1 cellular context compared by ENCODE assay signal in genomic region chr7:117014673-117015133, GRCh38.
TF ChIP-seq lines count a peak whose summit lies in the region.

No MANE protein-coding gene starts in this region.

TF ChIP-seq in K562, 482 proteins besides CTCF, POLR2A, EP300 and RAD21 (continued from another document and continues in another):
- TF ChIP-seq TFAP4 (CRISPR knock-in tag; IDR thresholded peaks at IDR 0.05; ENCODE audit: borderline replicate concordance): peak; percentile 82; the same call in 1 of the 2 replicates
- TF ChIP-seq, protein P1, sequence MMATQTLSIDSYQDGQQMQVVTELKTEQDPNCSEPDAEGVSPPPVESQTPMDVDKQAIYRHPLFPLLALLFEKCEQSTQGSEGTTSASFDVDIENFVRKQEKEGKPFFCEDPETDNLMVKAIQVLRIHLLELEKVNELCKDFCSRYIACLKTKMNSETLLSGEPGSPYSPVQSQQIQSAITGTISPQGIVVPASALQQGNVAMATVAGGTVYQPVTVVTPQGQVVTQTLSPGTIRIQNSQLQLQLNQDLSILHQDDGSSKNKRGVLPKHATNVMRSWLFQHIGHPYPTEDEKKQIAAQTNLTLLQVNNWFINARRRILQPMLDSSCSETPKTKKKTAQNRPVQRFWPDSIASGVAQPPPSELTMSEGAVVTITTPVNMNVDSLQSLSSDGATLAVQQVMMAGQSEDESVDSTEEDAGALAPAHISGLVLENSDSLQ (IDR thresholded peaks at IDR 0.05): peak; percentile 56
- TF ChIP-seq HDAC1 (IDR thresholded peaks at IDR 0.05): peak in 1 of 2 experiments; percentile 67; a peak in 3 of 4 replicates
- no peak; the same call in 1 of the 2 replicates for TF ChIP-seq ZNF41 (CRISPR knock-in tag; conservative IDR thresholded peaks at IDR 0.05)
- peak; percentile 88 for TF ChIP-seq CBFA2T3 (IDR thresholded peaks at IDR 0.05)
- TF ChIP-seq FOXK1 (CRISPR knock-in tag; IDR thresholded peaks at IDR 0.05; ENCODE audit: borderline replicate concordance): no peak
- peak; percentile 98 for TF ChIP-seq MITF (IDR thresholded peaks at IDR 0.05)
- TF ChIP-seq FOXA3 (CRISPR knock-in tag; conservative IDR thresholded peaks at IDR 0.05 in 1 of 2, IDR thresholded peaks at IDR 0.05 in 1 of 2): no peak
- 0 out of 2 replicates have a peak, but pooled peaks have one; percentile 53 for TF ChIP-seq MEF2A (IDR thresholded peaks at IDR 0.05; ENCODE audit: control insufficient read depth, low read depth, low read length)
- peak; percentile 43 for TF ChIP-seq SAP30 (IDR thresholded peaks at IDR 0.05; ENCODE audit: borderline replicate concordance, insufficient read depth, low read depth, low read length, poor library complexity, severe bottlenecking)
- no peak for TF ChIP-seq ZNF586 (CRISPR knock-in tag; conservative IDR thresholded peaks at IDR 0.05)
- TF ChIP-seq ATF7 (IDR thresholded peaks at IDR 0.05): 0 out of 2 replicates have a peak, but pooled peaks have one; percentile 31
- TF ChIP-seq POLR2G (IDR thresholded peaks at IDR 0.05; ENCODE audit: low read depth, low read length): peak; percentile 70
- no peak for TF ChIP-seq COPS2 (conservative IDR thresholded peaks at IDR 0.05)
- peak; percentile 76 for TF ChIP-seq TAL1 (IDR thresholded peaks at IDR 0.05)
- TF ChIP-seq SREBF2 (CRISPR knock-in tag; IDR thresholded peaks at IDR 0.05): no peak
- no peak for TF ChIP-seq ETV5 (CRISPR knock-in tag; IDR thresholded peaks at IDR 0.05; ENCODE audit: low read depth)
- TF ChIP-seq ZSCAN32 (CRISPR knock-in tag; IDR thresholded peaks at IDR 0.05): no peak
- TF ChIP-seq TFE3 (CRISPR knock-in tag; IDR thresholded peaks at IDR 0.05): peak; percentile 30; the same call in 1 of the 2 replicates
- peak in 1 of 2 experiments; percentile 38; a peak in 2 of 4 replicates for TF ChIP-seq TRIM24 (IDR thresholded peaks at IDR 0.05)
- TF ChIP-seq ILF3 (IDR thresholded peaks at IDR 0.05; ENCODE audit: borderline replicate concordance): no peak
- TF ChIP-seq GTF2A2 (tag; IDR thresholded peaks at IDR 0.05): no peak
- peak; percentile 91 for TF ChIP-seq DPF2 (IDR thresholded peaks at IDR 0.05)
- peak; percentile 86 for TF ChIP-seq NBN (IDR thresholded peaks at IDR 0.05; ENCODE audit: low read depth)
- peak; percentile 88 for TF ChIP-seq SPI1 (IDR thresholded peaks at IDR 0.05; ENCODE audit: borderline replicate concordance, low read depth, low read length)
- peak; percentile 71; the same call in 1 of the 2 replicates for TF ChIP-seq BCOR (IDR thresholded peaks at IDR 0.05)
- TF ChIP-seq ZC3H11A (IDR thresholded peaks at IDR 0.05; ENCODE audit: low read depth, low read length): no peak
- no peak for TF ChIP-seq NR0B1 (IDR thresholded peaks at IDR 0.05; ENCODE audit: partially characterized antibody)
- no peak for TF ChIP-seq XRCC4 (IDR thresholded peaks at IDR 0.05; ENCODE audit: extremely low read depth, insufficient read depth, insufficient read length)
- peak; percentile 90 to 97 for TF ChIP-seq MNT (conservative IDR thresholded peaks at IDR 0.05)
- no peak for TF ChIP-seq CLOCK (CRISPR knock-in tag; IDR thresholded peaks at IDR 0.05; ENCODE audit: borderline replicate concordance)
- TF ChIP-seq ZNF324 (CRISPR knock-in tag; IDR thresholded peaks at IDR 0.05): no peak
- TF ChIP-seq ZNF398 (CRISPR knock-in tag; IDR thresholded peaks at IDR 0.05): no peak
- peak; percentile 90 for TF ChIP-seq RAD51 (IDR thresholded peaks at IDR 0.05; ENCODE audit: borderline replicate concordance, low read depth)
- no peak for TF ChIP-seq HNRNPUL1 (IDR thresholded peaks at IDR 0.05; ENCODE audit: low read length)
- 0 out of 2 replicates have a peak, but pooled peaks have one; percentile 11 for TF ChIP-seq GATAD2A (IDR thresholded peaks at IDR 0.05)
- TF ChIP-seq RNF2 (IDR thresholded peaks at IDR 0.05): peak; percentile 78
- TF ChIP-seq SMAD4 (CRISPR knock-in tag; conservative IDR thresholded peaks at IDR 0.05): peak; percentile 50
- TF ChIP-seq MTA3 (IDR thresholded peaks at IDR 0.05; ENCODE audit: borderline replicate concordance): peak; percentile 25; the same call in 1 of the 2 replicates
- TF ChIP-seq LEF1 (IDR thresholded peaks at IDR 0.05): peak; percentile 94
- TF ChIP-seq HLTF (IDR thresholded peaks at IDR 0.05): no peak
- TF ChIP-seq ZBTB17 (CRISPR knock-in tag; IDR thresholded peaks at IDR 0.05): peak; percentile 39; the same call in 1 of the 2 replicates
- peak; percentile 85; the same call in 1 of the 2 replicates for TF ChIP-seq ZNF395 (CRISPR knock-in tag; IDR thresholded peaks at IDR 0.05)
- TF ChIP-seq NFIC (IDR thresholded peaks at IDR 0.05): peak; percentile 33; the same call in 1 of the 2 replicates
- TF ChIP-seq KLF6 (CRISPR knock-in tag; IDR thresholded peaks at IDR 0.05; ENCODE audit: borderline replicate concordance): peak; percentile 33; the same call in 1 of the 2 replicates
- TF ChIP-seq TOE1 (IDR thresholded peaks at IDR 0.05; ENCODE audit: borderline replicate concordance): peak; percentile 78
- TF ChIP-seq TOE1 (CRISPR knock-in tag; IDR thresholded peaks at IDR 0.05; ENCODE audit: borderline replicate concordance, low read depth): no peak
- TF ChIP-seq PHB2 (IDR thresholded peaks at IDR 0.05; ENCODE audit: low read depth): 0 out of 2 replicates have a peak, but pooled peaks have one; percentile 34
- TF ChIP-seq TAF1 (IDR thresholded peaks at IDR 0.05; ENCODE audit: control insufficient read depth, extremely low read depth, insufficient read depth, low read length, severe bottlenecking): peak; percentile 82
- no peak for TF ChIP-seq ZNF354B (CRISPR knock-in tag; IDR thresholded peaks at IDR 0.05)
- TF ChIP-seq MYBL2 (IDR thresholded peaks at IDR 0.05; ENCODE audit: low read depth): peak; percentile 95
- no peak for TF ChIP-seq MYBL2 (CRISPR knock-in tag; IDR thresholded peaks at IDR 0.05; ENCODE audit: borderline replicate concordance)
- no peak for TF ChIP-seq CBFB (CRISPR knock-in tag; IDR thresholded peaks at IDR 0.05)
- TF ChIP-seq ZNF140 (CRISPR knock-in tag; IDR thresholded peaks at IDR 0.05): no peak
- peak in 1 of 2 experiments; percentile 80; a peak in 2 of 4 replicates for TF ChIP-seq RCOR1 (IDR thresholded peaks at IDR 0.05; ENCODE audit: borderline replicate concordance in 1 of 2, low read depth in 2 of 2, low read length in 2 of 2)
